Comparison of ENCODE assay signal across 21 cellular contexts in genomic region chr22:30036656-30037055, GRCh38. TPM values are rescaled to one million over a fixed set of nuclear protein-coding genes. Genes with fewer than 3 reads are reported as not detected.
DNase-seq lines count a peak whose midpoint lies in the region; ATAC-seq and TF ChIP-seq lines count a peak whose summit lies in the region.
"Had no signal": no experiment of that assay in that cellular context is flagged by ENCODE, and none has a peak within 500 bp of the region (broad histone marks: within the 10 kb centered on the region; RNA-seq: fewer than 3 reads in every experiment).

No MANE protein-coding gene starts in this region.

- no peak for TF ChIP-seq CTCF in fibroblast of villous mesenchyme (IDR thresholded peaks at IDR 0.05; ENCODE audit: insufficient read depth, low read depth, low read length)

- H3K4me3 ChIP-seq in fibroblast of villous mesenchyme (ENCODE audit: low read depth, low read length) (no peak overlapping the region), HAP-1 (no peak overlapping the region)
- H3K4me3 ChIP-seq: thoracic aorta had no signal

- H3K9me3 ChIP-seq in HAP-1 = no peaks in the 10 kb centered on the region
- H3K9me3 ChIP-seq: BE2C, thoracic aorta had no signal

- peaks cover 44% of the 10 kb centered on the region for H3K4me1 ChIP-seq in HAP-1
- H3K4me1 ChIP-seq: BE2C had no signal

- in situ Hi-C loops in HAP-1 (cut with MboI; ENCODE audit: low sequenced_read_pairs) = no loop called here

- no peaks in the 10 kb centered on the region for H3K36me3 ChIP-seq in HAP-1 (replicated peaks)
- H3K36me3 ChIP-seq: BE2C, thoracic aorta had no signal

- DNase-seq in ELF-1 (ENCODE audit: low read depth, low spot score) (peak; percentile 5), OCI-M1 (lab: John Stamatoyannopoulos, UW) (peak; percentile 13), fibroblast of villous mesenchyme (ENCODE audit: low read depth) (peak; percentile 14), renal cortical epithelial cell (ENCODE audit: low read depth) (peak; percentile 49), HAP-1 (ENCODE audit: low spot score in 2 of 2) (no peak), NCI-H774 (lab: John Stamatoyannopoulos, UW) (no peak), NCI-H2171 (lab: John Stamatoyannopoulos, UW) (no peak)
- DNase-seq: activated gamma-delta T cell; amygdala; BE2C; cerebellar nuclear complex; foreskin melanocyte; H9; naive thymus-derived CD8-positive, alpha-beta T cell; NCI-H446 treated with DMSO at 0.1 percent for 48 hours; posterior cingulate gyrus; SIG-M5 had no signal

- ATAC-seq in GM18907 (IDR thresholded peaks at IDR 0.05; ENCODE audit: unreplicated experiment) = no peak
- ATAC-seq: activated CD4-positive, CD25-positive, alpha-beta regulatory T cell treated with anti-CD3 and anti-CD28 coated beads, Interleukin-2, amount 50 U/mL, for 24 hours; naive thymus-derived CD8-positive, alpha-beta T cell had no signal

- H3K27me3 ChIP-seq in HAP-1 (ENCODE audit: low read depth) = no peaks in the 10 kb centered on the region
- H3K27me3 ChIP-seq: BE2C had no signal

RNA-seq across cellular contexts. Expression of gene HORMAD2, which starts 43.6 kb away (rescaled TPM):
- total RNA-seq in fibroblast of villous mesenchyme (not detected in 2 replicates), renal cortical epithelial cell (1.0 TPM in 1 of 2 replicates, not detected in the other)
- total RNA-seq: H9; lower leg skin; naive thymus-derived CD8-positive, alpha-beta T cell; thoracic aorta had no signal

Comparison
In these comparisons a context has a peak if more than half of its experiments do, and no peak if none do; other contexts are left out.
1. DNase-seq: peak in ELF-1 (single experiment), OCI-M1 (single experiment), fibroblast of villous mesenchyme (single experiment) and renal cortical epithelial cell (single experiment); none in HAP-1 (0 of 2), NCI-H774 (single experiment) and NCI-H2171 (single experiment).